In genomic region chr9:124282442-124283231, GRCh38 we compare ENCODE assay signal across 9 cellular contexts. TPM values are rescaled to one million over a fixed set of nuclear protein-coding genes. Genes with fewer than 3 reads are reported as not detected.
DNase-seq lines count a peak whose midpoint lies in the region; ATAC-seq, FAIRE-seq and TF ChIP-seq lines count a peak whose summit lies in the region.
"Had no signal": no experiment of that assay in that cellular context is flagged by ENCODE, and none has a peak within 500 bp of the region (broad histone marks: within the 10 kb centered on the region; RNA-seq: fewer than 3 reads in every experiment).

No MANE protein-coding gene starts in this region.

- TF ChIP-seq CTCF in mesothelial cell of epicardium (IDR thresholded peaks at IDR 0.05; ENCODE audit: unreplicated experiment) (no peak), tibial nerve (IDR thresholded peaks at IDR 0.05) (no peak)

- H3K36me3 ChIP-seq in esophagus (ENCODE audit: control insufficient read depth in 2 of 2, insufficient read depth in 2 of 2, low read length in 1 of 2), result no peaks in the 10 kb centered on the region
- no peaks in the 10 kb centered on the region for H3K36me3 ChIP-seq in tibial nerve

- peak; percentile 82 for FAIRE-seq in RCC 7860 (lab: Jason Lieb, UNC)

- peak overlapping the region; percentile 56 to 71 for H3K27ac ChIP-seq in esophagus (ENCODE audit: low read depth in 2 of 2, low read length in 1 of 2)
- H3K27ac ChIP-seq in tibial nerve, result peak overlapping the region; percentile 87 to 98 (median 96)

- H3K4me1 Mint-ChIP-seq in mesothelial cell of epicardium, result peaks cover 42% of the 10 kb centered on the region
- peaks cover 49% of the 10 kb centered on the region for H3K4me1 Mint-ChIP-seq in stimulated activated naive CD8-positive, alpha-beta T cell treated with anti-CD3 and anti-CD28 coated beads, Interleukin-15, amount 100 ng/mL, for 72 hours

- no peaks in the 10 kb centered on the region for H3K9me3 Mint-ChIP-seq in mesothelial cell of epicardium
- no peaks in the 10 kb centered on the region for H3K9me3 Mint-ChIP-seq in stimulated activated naive CD8-positive, alpha-beta T cell treated with anti-CD3 and anti-CD28 coated beads, Interleukin-15, amount 100 ng/mL, for 72 hours
- H3K9me3 Mint-ChIP-seq: T-helper 1 cell treated with Interleukin-12 subunit alpha and Interleukin-12 subunit beta and Interleukin-4 antibody, amounts not matched to agents 30 μg/mL and 1 μg/mL, for 36 hours had no signal

- no peaks in the 10 kb centered on the region for H3K36me3 Mint-ChIP-seq in mesothelial cell of epicardium

- ATAC-seq in HG02840 (IDR thresholded peaks at IDR 0.05; ENCODE audit: low FRiP score, unreplicated experiment) (no peak), HG03460 (IDR thresholded peaks at IDR 0.05; ENCODE audit: unreplicated experiment) (no peak), GM21381 (IDR thresholded peaks at IDR 0.05; ENCODE audit: unreplicated experiment) (no peak)
- no peak for ATAC-seq in stimulated activated naive CD8-positive, alpha-beta T cell treated with anti-CD3 and anti-CD28 coated beads, Interleukin-15, amount 100 ng/mL, for 72 hours

- peak overlapping the region; percentile 82 for H3K27ac Mint-ChIP-seq in mesothelial cell of epicardium
- no peak overlapping the region for H3K27ac Mint-ChIP-seq in stimulated activated naive CD8-positive, alpha-beta T cell treated with anti-CD3 and anti-CD28 coated beads, Interleukin-15, amount 100 ng/mL, for 72 hours
- H3K27ac Mint-ChIP-seq: T-helper 1 cell treated with Interleukin-12 subunit alpha and Interleukin-12 subunit beta and Interleukin-4 antibody, amounts not matched to agents 30 μg/mL and 1 μg/mL, for 36 hours had no signal

- no peaks in the 10 kb centered on the region for H3K27me3 ChIP-seq in esophagus (ENCODE audit: control insufficient read depth in 1 of 2, insufficient read depth in 2 of 2, low read length in 2 of 2)
- no peaks in the 10 kb centered on the region for H3K27me3 ChIP-seq in tibial nerve

- peak in 1 of 2 donors; percentile 93 for TF ChIP-seq EP300 in tibial nerve (IDR thresholded peaks at IDR 0.05)

- no peak overlapping the region for H3K4me3 Mint-ChIP-seq in mesothelial cell of epicardium
- H3K4me3 Mint-ChIP-seq in stimulated activated naive CD8-positive, alpha-beta T cell treated with anti-CD3 and anti-CD28 coated beads, Interleukin-15, amount 100 ng/mL, for 72 hours, result no peak overlapping the region
- H3K4me3 Mint-ChIP-seq: T-helper 1 cell treated with Interleukin-12 subunit alpha and Interleukin-12 subunit beta and Interleukin-4 antibody, amounts not matched to agents 30 μg/mL and 1 μg/mL, for 36 hours had no signal

- peak in 1 of 2 donors; percentile 11 for TF ChIP-seq POLR2A in tibial nerve (IDR thresholded peaks at IDR 0.05)

- H3K9me3 ChIP-seq in esophagus (ENCODE audit: control insufficient read depth in 2 of 2, insufficient read depth in 1 of 2, low read depth in 1 of 2, low read length in 1 of 2) (no peaks in the 10 kb centered on the region), tibial nerve (no peaks in the 10 kb centered on the region)

- no peak overlapping the region for H3K4me3 ChIP-seq in esophagus (ENCODE audit: low read depth in 1 of 2, low read length in 2 of 2)
- H3K4me3 ChIP-seq in tibial nerve, result no peak overlapping the region

- no peaks in the 10 kb centered on the region for H3K27me3 Mint-ChIP-seq in mesothelial cell of epicardium (ENCODE audit: low read depth)
- no peaks in the 10 kb centered on the region for H3K27me3 Mint-ChIP-seq in stimulated activated naive CD8-positive, alpha-beta T cell treated with anti-CD3 and anti-CD28 coated beads, Interleukin-15, amount 100 ng/mL, for 72 hours

- H3K4me1 ChIP-seq in esophagus (ENCODE audit: control insufficient read depth in 2 of 2, insufficient read depth in 2 of 2, low read length in 1 of 2), result peaks cover 0 to 22% of the 10 kb centered on the region in 2 donors
- peaks cover 25 to 100% (median 91%) of the 10 kb centered on the region in 4 donors for H3K4me1 ChIP-seq in tibial nerve

- DNase-seq in RCC 7860 (ENCODE audit: low spot score) (peak; percentile 68), mesothelial cell of epicardium (ENCODE audit: low spot score in 2 of 2, unreplicated experiment in 2 of 2) (no peak), tibial nerve (ENCODE audit: low spot score in 2 of 2) (peak; percentile 49 to 53)
- no peak for DNase-seq in stimulated activated naive CD8-positive, alpha-beta T cell treated with anti-CD3 and anti-CD28 coated beads, Interleukin-15, amount 100 ng/mL, for 72 hours

- WGBS in esophagus, 2 donors, result 47 to 60% methylated on average over 18 to 20 of the region's 20 CpGs
- 19 to 22% methylated on average over 13 to 20 of the region's 20 CpGs for WGBS in tibial nerve, 2 donors

RNA-seq across cellular contexts. Expression of gene NEK6, which starts 24.9 kb away (rescaled TPM):
- 1 to 10 TPM; 1.7 to 2.3 TPM for polyA plus RNA-seq in esophagus
- total RNA-seq in mesothelial cell of epicardium (40.5 to 45.5 TPM (median 42.9 TPM) in 3 replicates), tibial nerve (10 to 100 TPM; 25.3 to 53.1 (median 43.3) TPM)

Comparison
In these comparisons a context has a peak if more than half of its experiments do, and no peak if none do; other contexts are left out.
1. DNase-seq: peak in RCC 7860 (single experiment) and tibial nerve (2 of 2); none in mesothelial cell of epicardium (0 of 2) and stimulated activated naive CD8-positive, alpha-beta T cell treated with anti-CD3 and anti-CD28 coated beads, Interleukin-15, amount 100 ng/mL, for 72 hours (0 of 2).